1 cellular context compared by ENCODE assay signal in the genomic region with DNA sequence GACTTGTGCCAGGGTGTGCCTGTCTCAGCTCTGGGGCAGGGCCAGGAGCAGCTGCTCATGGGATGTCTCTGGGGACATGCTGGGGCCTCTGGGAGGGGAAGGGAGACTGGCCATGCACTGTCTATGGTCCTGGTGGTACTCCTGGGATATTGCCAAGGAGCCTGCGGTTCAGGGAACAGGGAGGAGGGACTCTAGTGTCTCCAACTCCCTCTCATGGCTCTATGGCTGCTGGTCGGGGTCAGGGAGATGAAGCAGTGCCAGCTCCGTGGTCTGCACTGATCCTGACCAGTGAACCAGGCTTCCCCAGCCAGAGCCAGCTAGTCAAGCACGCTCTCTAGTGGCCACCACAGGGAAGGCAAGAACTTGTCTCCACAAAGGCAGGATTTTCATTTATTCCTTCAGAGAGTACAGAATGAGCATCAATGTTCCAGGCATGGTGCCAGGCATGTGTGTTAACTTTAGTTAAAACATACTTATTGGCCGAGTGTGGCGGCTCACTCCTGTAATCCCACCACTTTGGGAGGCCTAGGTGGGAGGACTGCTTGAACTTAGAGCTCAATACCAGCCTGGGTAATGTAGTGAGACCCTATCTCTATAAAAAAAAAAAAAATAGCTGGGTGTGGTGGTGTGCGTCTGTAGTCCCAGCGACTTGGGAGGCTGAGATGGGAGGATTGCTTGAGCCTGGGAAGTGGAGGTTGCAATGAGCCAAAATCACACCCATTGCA.
TF ChIP-seq lines count a peak whose summit lies in the region.

No MANE protein-coding gene starts in this region.

TF ChIP-seq in HepG2, 621 proteins besides CTCF, POLR2A, EP300 and RAD21 (continued from another document and continues in another):
- TF ChIP-seq, protein P1, sequence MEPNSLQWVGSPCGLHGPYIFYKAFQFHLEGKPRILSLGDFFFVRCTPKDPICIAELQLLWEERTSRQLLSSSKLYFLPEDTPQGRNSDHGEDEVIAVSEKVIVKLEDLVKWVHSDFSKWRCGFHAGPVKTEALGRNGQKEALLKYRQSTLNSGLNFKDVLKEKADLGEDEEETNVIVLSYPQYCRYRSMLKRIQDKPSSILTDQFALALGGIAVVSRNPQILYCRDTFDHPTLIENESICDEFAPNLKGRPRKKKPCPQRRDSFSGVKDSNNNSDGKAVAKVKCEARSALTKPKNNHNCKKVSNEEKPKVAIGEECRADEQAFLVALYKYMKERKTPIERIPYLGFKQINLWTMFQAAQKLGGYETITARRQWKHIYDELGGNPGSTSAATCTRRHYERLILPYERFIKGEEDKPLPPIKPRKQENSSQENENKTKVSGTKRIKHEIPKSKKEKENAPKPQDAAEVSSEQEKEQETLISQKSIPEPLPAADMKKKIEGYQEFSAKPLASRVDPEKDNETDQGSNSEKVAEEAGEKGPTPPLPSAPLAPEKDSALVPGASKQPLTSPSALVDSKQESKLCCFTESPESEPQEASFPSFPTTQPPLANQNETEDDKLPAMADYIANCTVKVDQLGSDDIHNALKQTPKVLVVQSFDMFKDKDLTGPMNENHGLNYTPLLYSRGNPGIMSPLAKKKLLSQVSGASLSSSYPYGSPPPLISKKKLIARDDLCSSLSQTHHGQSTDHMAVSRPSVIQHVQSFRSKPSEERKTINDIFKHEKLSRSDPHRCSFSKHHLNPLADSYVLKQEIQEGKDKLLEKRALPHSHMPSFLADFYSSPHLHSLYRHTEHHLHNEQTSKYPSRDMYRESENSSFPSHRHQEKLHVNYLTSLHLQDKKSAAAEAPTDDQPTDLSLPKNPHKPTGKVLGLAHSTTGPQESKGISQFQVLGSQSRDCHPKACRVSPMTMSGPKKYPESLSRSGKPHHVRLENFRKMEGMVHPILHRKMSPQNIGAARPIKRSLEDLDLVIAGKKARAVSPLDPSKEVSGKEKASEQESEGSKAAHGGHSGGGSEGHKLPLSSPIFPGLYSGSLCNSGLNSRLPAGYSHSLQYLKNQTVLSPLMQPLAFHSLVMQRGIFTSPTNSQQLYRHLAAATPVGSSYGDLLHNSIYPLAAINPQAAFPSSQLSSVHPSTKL (CRISPR knock-in tag; IDR thresholded peaks at IDR 0.05) = 0 out of 2 replicates have a peak, but pooled peaks have one; percentile 11
- TF ChIP-seq CBX1 (IDR thresholded peaks at IDR 0.05; ENCODE audit: low read depth) (no peak), YEATS2 (CRISPR knock-in tag; IDR thresholded peaks at IDR 0.05; ENCODE audit: borderline replicate concordance) (0 out of 2 replicates have a peak, but pooled peaks have one; percentile 41), ZNF598 (CRISPR knock-in tag; IDR thresholded peaks at IDR 0.05; ENCODE audit: borderline replicate concordance) (no peak), TSC22D2 (CRISPR knock-in tag; IDR thresholded peaks at IDR 0.05; ENCODE audit: borderline replicate concordance) (no peak), MIXL1 (CRISPR knock-in tag; IDR thresholded peaks at IDR 0.05) (no peak), FOSL2 (CRISPR knock-in tag; IDR thresholded peaks at IDR 0.05) (peak; percentile 49), TARDBP (CRISPR knock-in tag; IDR thresholded peaks at IDR 0.05) (no peak), ELF1 (CRISPR knock-in tag; IDR thresholded peaks at IDR 0.05) (no peak), SAP130 (CRISPR knock-in tag; IDR thresholded peaks at IDR 0.05; ENCODE audit: low read depth) (peak; percentile 21; the same call in 1 of the 2 replicates), ADNP (CRISPR knock-in tag; IDR thresholded peaks at IDR 0.05) (no peak), XRCC5 (optimal IDR thresholded peaks at IDR 0.05; ENCODE audit: low read length) (peak; percentile 57), NAIF1 (CRISPR knock-in tag; IDR thresholded peaks at IDR 0.05; ENCODE audit: borderline replicate concordance) (no peak), HOXA5 (CRISPR knock-in tag; IDR thresholded peaks at IDR 0.05) (0 out of 2 replicates have a peak, but pooled peaks have one; percentile 42), PHF5A (CRISPR knock-in tag; IDR thresholded peaks at IDR 0.05; ENCODE audit: low read depth, unreplicated experiment) (no peak), HDAC1 (CRISPR knock-in tag; IDR thresholded peaks at IDR 0.05) (0 out of 2 replicates have a peak, but pooled peaks have one; percentile 18), ZNF451 (CRISPR knock-in tag; IDR thresholded peaks at IDR 0.05) (0 out of 2 replicates have a peak, but pooled peaks have one; percentile 22), ZIK1 (CRISPR knock-in tag; IDR thresholded peaks at IDR 0.05; ENCODE audit: borderline replicate concordance, low read depth) (0 out of 2 replicates have a peak, but pooled peaks have one; percentile 49), RXRA (CRISPR knock-in tag; IDR thresholded peaks at IDR 0.05) (peak; percentile 28; the same call in 1 of the 2 replicates), HOXA3 (CRISPR knock-in tag; IDR thresholded peaks at IDR 0.05) (no peak), TAF1 (CRISPR knock-in tag; IDR thresholded peaks at IDR 0.05) (no peak), DR1 (CRISPR knock-in tag; IDR thresholded peaks at IDR 0.05) (no peak), ZNF792 (CRISPR knock-in tag; IDR thresholded peaks at IDR 0.05) (no peak), ATF7-NPFF (CRISPR knock-in tag; IDR thresholded peaks at IDR 0.05; ENCODE audit: low read depth) (no peak), CCDC6 (CRISPR knock-in tag; IDR thresholded peaks at IDR 0.05) (no peak), NPAS2 (CRISPR knock-in tag; IDR thresholded peaks at IDR 0.05; ENCODE audit: borderline replicate concordance) (no peak), BCL6 (CRISPR knock-in tag; IDR thresholded peaks at IDR 0.05) (0 out of 2 replicates have a peak, but pooled peaks have one; percentile 18), SMYD3 (CRISPR knock-in tag; IDR thresholded peaks at IDR 0.05) (no peak), ZNF607 (CRISPR knock-in tag; IDR thresholded peaks at IDR 0.05; ENCODE audit: borderline replicate concordance) (no peak), ZMYM4 (CRISPR knock-in tag; IDR thresholded peaks at IDR 0.05) (0 out of 2 replicates have a peak, but pooled peaks have one; percentile 33), ZNF567 (CRISPR knock-in tag; IDR thresholded peaks at IDR 0.05; ENCODE audit: borderline replicate concordance) (no peak), KDM1A (CRISPR knock-in tag; IDR thresholded peaks at IDR 0.05) (no peak), TBX2 (CRISPR knock-in tag; IDR thresholded peaks at IDR 0.05; ENCODE audit: borderline replicate concordance) (peak; percentile 41; the same call in 1 of the 2 replicates), ZNF543 (CRISPR knock-in tag; IDR thresholded peaks at IDR 0.05) (0 out of 2 replicates have a peak, but pooled peaks have one; percentile 32)
- TF ChIP-seq, protein P2, sequence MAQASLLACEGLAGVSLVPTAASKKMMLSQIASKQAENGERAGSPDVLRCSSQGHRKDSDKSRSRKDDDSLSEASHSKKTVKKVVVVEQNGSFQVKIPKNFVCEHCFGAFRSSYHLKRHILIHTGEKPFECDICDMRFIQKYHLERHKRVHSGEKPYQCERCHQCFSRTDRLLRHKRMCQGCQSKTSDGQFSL (CRISPR knock-in tag; IDR thresholded peaks at IDR 0.05) = no peak
- TF ChIP-seq, protein P3, sequence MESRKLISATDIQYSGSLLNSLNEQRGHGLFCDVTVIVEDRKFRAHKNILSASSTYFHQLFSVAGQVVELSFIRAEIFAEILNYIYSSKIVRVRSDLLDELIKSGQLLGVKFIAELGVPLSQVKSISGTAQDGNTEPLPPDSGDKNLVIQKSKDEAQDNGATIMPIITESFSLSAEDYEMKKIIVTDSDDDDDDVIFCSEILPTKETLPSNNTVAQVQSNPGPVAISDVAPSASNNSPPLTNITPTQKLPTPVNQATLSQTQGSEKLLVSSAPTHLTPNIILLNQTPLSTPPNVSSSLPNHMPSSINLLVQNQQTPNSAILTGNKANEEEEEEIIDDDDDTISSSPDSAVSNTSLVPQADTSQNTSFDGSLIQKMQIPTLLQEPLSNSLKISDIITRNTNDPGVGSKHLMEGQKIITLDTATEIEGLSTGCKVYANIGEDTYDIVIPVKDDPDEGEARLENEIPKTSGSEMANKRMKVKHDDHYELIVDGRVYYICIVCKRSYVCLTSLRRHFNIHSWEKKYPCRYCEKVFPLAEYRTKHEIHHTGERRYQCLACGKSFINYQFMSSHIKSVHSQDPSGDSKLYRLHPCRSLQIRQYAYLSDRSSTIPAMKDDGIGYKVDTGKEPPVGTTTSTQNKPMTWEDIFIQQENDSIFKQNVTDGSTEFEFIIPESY (CRISPR knock-in tag; IDR thresholded peaks at IDR 0.05) = no peak; the same call in 1 of the 2 replicates
- TF ChIP-seq, protein P4, sequence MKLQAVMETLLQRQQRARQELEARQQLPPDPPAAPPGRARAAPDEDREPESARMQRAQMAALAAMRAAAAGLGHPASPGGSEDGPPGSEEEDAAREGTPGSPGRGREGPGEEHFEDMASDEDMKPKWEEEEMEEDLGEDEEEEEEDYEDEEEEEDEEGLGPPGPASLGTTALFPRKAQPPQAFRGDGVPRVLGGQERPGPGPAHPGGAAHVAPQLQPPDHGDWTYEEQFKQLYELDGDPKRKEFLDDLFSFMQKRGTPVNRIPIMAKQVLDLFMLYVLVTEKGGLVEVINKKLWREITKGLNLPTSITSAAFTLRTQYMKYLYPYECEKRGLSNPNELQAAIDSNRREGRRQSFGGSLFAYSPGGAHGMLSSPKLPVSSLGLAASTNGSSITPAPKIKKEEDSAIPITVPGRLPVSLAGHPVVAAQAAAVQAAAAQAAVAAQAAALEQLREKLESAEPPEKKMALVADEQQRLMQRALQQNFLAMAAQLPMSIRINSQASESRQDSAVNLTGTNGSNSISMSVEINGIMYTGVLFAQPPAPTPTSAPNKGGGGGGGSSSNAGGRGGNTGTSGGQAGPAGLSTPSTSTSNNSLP (IDR thresholded peaks at IDR 0.05; ENCODE audit: low read depth, low read length) = peak; percentile 25; the same call in 1 of the 2 replicates
- TF ChIP-seq, protein P5, sequence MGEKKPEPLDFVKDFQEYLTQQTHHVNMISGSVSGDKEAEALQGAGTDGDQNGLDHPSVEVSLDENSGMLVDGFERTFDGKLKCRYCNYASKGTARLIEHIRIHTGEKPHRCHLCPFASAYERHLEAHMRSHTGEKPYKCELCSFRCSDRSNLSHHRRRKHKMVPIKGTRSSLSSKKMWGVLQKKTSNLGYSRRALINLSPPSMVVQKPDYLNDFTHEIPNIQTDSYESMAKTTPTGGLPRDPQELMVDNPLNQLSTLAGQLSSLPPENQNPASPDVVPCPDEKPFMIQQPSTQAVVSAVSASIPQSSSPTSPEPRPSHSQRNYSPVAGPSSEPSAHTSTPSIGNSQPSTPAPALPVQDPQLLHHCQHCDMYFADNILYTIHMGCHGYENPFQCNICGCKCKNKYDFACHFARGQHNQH (CRISPR knock-in tag; IDR thresholded peaks at IDR 0.05) = peak; percentile 47; the same call in 1 of the 2 replicates
- TF ChIP-seq, protein P6, sequence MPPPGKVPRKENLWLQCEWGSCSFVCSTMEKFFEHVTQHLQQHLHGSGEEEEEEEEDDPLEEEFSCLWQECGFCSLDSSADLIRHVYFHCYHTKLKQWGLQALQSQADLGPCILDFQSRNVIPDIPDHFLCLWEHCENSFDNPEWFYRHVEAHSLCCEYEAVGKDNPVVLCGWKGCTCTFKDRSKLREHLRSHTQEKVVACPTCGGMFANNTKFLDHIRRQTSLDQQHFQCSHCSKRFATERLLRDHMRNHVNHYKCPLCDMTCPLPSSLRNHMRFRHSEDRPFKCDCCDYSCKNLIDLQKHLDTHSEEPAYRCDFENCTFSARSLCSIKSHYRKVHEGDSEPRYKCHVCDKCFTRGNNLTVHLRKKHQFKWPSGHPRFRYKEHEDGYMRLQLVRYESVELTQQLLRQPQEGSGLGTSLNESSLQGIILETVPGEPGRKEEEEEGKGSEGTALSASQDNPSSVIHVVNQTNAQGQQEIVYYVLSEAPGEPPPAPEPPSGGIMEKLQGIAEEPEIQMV (CRISPR knock-in tag; IDR thresholded peaks at IDR 0.05; ENCODE audit: low read depth) = 0 out of 2 replicates have a peak, but pooled peaks have one; percentile 27
- TF ChIP-seq, protein P7, sequence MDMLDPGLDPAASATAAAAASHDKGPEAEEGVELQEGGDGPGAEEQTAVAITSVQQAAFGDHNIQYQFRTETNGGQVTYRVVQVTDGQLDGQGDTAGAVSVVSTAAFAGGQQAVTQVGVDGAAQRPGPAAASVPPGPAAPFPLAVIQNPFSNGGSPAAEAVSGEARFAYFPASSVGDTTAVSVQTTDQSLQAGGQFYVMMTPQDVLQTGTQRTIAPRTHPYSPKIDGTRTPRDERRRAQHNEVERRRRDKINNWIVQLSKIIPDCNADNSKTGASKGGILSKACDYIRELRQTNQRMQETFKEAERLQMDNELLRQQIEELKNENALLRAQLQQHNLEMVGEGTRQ (IDR thresholded peaks at IDR 0.05; ENCODE audit: low read depth, low read length) = 0 out of 2 replicates have a peak, but pooled peaks have one; percentile 5
- TF ChIP-seq, protein P7 (CRISPR knock-in tag; IDR thresholded peaks at IDR 0.05; ENCODE audit: borderline replicate concordance) = no peak
- TF ChIP-seq, protein P8, sequence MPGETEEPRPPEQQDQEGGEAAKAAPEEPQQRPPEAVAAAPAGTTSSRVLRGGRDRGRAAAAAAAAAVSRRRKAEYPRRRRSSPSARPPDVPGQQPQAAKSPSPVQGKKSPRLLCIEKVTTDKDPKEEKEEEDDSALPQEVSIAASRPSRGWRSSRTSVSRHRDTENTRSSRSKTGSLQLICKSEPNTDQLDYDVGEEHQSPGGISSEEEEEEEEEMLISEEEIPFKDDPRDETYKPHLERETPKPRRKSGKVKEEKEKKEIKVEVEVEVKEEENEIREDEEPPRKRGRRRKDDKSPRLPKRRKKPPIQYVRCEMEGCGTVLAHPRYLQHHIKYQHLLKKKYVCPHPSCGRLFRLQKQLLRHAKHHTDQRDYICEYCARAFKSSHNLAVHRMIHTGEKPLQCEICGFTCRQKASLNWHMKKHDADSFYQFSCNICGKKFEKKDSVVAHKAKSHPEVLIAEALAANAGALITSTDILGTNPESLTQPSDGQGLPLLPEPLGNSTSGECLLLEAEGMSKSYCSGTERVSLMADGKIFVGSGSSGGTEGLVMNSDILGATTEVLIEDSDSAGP (CRISPR knock-in tag; IDR thresholded peaks at IDR 0.05; ENCODE audit: borderline replicate concordance) = peak; percentile 49; the same call in 1 of the 2 replicates
- TF ChIP-seq, protein P9, sequence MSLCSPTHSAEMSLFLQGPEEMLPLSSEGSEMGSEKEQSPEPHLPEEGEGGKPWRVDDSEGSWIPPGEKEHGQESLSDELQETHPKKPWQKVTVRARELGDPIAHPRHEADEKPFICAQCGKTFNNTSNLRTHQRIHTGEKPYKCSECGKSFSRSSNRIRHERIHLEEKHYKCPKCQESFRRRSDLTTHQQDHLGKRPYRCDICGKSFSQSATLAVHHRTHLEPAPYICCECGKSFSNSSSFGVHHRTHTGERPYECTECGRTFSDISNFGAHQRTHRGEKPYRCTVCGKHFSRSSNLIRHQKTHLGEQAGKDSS (CRISPR knock-in tag; IDR thresholded peaks at IDR 0.05; ENCODE audit: borderline replicate concordance, low read depth) = peak; percentile 58; the same call in 1 of the 2 replicates
